ENCODE assay signal across 1 cellular context in the genomic region with DNA sequence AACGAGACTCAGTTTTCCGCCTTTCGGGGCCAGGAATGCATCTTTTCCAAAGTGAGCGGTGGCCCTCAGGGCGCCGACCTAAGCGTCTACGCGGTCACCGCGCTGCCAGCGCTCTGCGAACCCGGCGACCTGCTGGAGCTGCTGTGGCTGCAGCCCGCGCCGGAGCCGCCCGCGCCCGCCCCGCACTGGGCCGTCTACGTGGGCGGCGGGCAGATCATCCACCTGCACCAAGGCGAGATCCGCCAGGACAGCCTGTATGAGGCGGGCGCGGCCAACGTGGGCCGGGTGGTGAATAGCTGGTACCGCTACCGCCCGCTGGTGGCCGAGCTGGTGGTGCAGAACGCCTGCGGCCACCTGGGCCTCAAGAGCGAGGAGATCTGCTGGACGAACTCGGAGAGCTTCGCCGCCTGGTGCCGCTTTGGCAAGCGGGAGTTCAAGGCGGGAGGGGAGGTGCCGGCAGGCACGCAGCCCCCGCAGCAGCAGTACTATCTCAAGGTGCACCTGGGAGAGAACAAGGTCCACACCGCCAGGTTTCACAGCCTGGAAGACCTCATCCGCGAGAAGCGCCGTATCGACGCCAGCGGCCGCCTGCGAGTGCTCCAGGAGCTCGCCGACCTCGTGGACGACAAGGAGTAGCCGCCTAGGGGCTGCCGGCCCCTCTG.
TF ChIP-seq lines count a peak whose summit lies in the region.

No MANE protein-coding gene starts in this region.

TF ChIP-seq in SK-N-SH, 30 proteins besides CTCF, POLR2A, EP300 and RAD21 (continued from another document):
- TF ChIP-seq REST (IDR thresholded peaks at IDR 0.05; ENCODE audit: low read depth, low read length): no peak
- peak; percentile 63 for TF ChIP-seq SMC3 (IDR thresholded peaks at IDR 0.05; ENCODE audit: low read depth, low read length)
- peak; percentile 38; the same call in 1 of the 2 replicates for TF ChIP-seq TCF12 (IDR thresholded peaks at IDR 0.05)
- no peak for TF ChIP-seq TAF1 (IDR thresholded peaks at IDR 0.05; ENCODE audit: borderline replicate concordance, low read depth, low read length)
- TF ChIP-seq, protein P1, sequence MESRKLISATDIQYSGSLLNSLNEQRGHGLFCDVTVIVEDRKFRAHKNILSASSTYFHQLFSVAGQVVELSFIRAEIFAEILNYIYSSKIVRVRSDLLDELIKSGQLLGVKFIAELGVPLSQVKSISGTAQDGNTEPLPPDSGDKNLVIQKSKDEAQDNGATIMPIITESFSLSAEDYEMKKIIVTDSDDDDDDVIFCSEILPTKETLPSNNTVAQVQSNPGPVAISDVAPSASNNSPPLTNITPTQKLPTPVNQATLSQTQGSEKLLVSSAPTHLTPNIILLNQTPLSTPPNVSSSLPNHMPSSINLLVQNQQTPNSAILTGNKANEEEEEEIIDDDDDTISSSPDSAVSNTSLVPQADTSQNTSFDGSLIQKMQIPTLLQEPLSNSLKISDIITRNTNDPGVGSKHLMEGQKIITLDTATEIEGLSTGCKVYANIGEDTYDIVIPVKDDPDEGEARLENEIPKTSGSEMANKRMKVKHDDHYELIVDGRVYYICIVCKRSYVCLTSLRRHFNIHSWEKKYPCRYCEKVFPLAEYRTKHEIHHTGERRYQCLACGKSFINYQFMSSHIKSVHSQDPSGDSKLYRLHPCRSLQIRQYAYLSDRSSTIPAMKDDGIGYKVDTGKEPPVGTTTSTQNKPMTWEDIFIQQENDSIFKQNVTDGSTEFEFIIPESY (IDR thresholded peaks at IDR 0.05; ENCODE audit: borderline replicate concordance, low read depth): no peak
- TF ChIP-seq RFX5 (IDR thresholded peaks at IDR 0.05; ENCODE audit: low read length): no peak
- peak; percentile 21; the same call in 1 of the 2 replicates for TF ChIP-seq GATA2 (CRISPR knock-in tag; IDR thresholded peaks at IDR 0.05)
- peak; percentile 70; the same call in 1 of the 2 replicates for TF ChIP-seq MAX (IDR thresholded peaks at IDR 0.05; ENCODE audit: low read depth)
- TF ChIP-seq EZH2phosphoT487 (IDR thresholded peaks at IDR 0.05; ENCODE audit: borderline replicate concordance, low read depth): no peak
- peak; percentile 44; the same call in 1 of the 2 replicates for TF ChIP-seq SIN3A (IDR thresholded peaks at IDR 0.05; ENCODE audit: borderline replicate concordance, low read depth, low read length)
- TF ChIP-seq JUND (IDR thresholded peaks at IDR 0.05): no peak
- no peak for TF ChIP-seq ELF1 (IDR thresholded peaks at IDR 0.05)
- TF ChIP-seq NFIC (IDR thresholded peaks at IDR 0.05; ENCODE audit: borderline replicate concordance): no peak
